In genomic region chr19:48147597-48148175, GRCh38 we compare ENCODE assay signal across 15 cellular contexts. TPM values are rescaled to one million over a fixed set of nuclear protein-coding genes. Genes with fewer than 3 reads are reported as not detected.
DNase-seq lines count a peak whose midpoint lies in the region; ATAC-seq and TF ChIP-seq lines count a peak whose summit lies in the region.
"Had no signal": no experiment of that assay in that cellular context is flagged by ENCODE, and none has a peak within 500 bp of the region (broad histone marks: within the 10 kb centered on the region; RNA-seq: fewer than 3 reads in every experiment).

No MANE protein-coding gene starts in this region.

- H3K36me3 Mint-ChIP-seq in brain (peaks cover 48% of the 10 kb centered on the region), chondrocyte (ENCODE audit: low read depth) (peaks cover 5% of the 10 kb centered on the region)

- peak; percentile 12 to 59 (median 38) for ATAC-seq in right lobe of liver
- ATAC-seq: GM12878 had no signal

- POLR2A ChIA-PET in HEK293 (lab: Yijun Ruan, JAX): interaction anchor here (0.7 kb wide), 1 partner anchor 11 kb away, joined by 5 read pairs; no protein-coding TSS in a partner anchor

- H3K36me3 ChIP-seq in HEK293 (ENCODE audit: control insufficient read depth in 2 of 2, insufficient read depth in 1 of 2, low read length in 2 of 2) (peaks cover 78 to 95% of the 10 kb centered on the region in 2 experiments), right lobe of liver (no peaks in the 10 kb centered on the region), ovary (no peaks in the 10 kb centered on the region), breast epithelium (peaks cover 5% of the 10 kb centered on the region)

- H3K27ac ChIP-seq in HEK293 (ENCODE audit: extremely low read depth, low read depth, low read length) (no peak overlapping the region), right lobe of liver (peak overlapping the region in 1 of 3 donors; percentile 29), ovary (no peak overlapping the region), breast epithelium (no peak overlapping the region)
- H3K27ac ChIP-seq: C4-2B had no signal

- 32% methylated on average over 1 of the region's 4 CpGs for WGBS in right lobe of liver (ENCODE audit: insufficient coverage, low coverage, low lambda C conversion rate, missing lambda C conversion rate)
- 81 to 93% (median 89%) methylated on average over 4 of the region's 4 CpGs for WGBS in ovary, 3 donors

- H3K9me3 Mint-ChIP-seq in brain: no peaks in the 10 kb centered on the region
- no peaks in the 10 kb centered on the region for H3K9me3 Mint-ChIP-seq in chondrocyte (ENCODE audit: low read depth)
- H3K9me3 Mint-ChIP-seq: CD4-positive, alpha-beta memory T cell; H9; HFFc6 had no signal

- H3K4me3 Mint-ChIP-seq in brain: no peak overlapping the region
- no peak overlapping the region for H3K4me3 Mint-ChIP-seq in chondrocyte (ENCODE audit: unreplicated experiment)
- H3K4me3 Mint-ChIP-seq: CD4-positive, alpha-beta memory T cell; H9; HFFc6 had no signal

- TF ChIP-seq CTCF in HEK293 (tag by site-specific recombination; IDR thresholded peaks at IDR 0.05): no peak
- no peak for TF ChIP-seq CTCF in brain (conservative IDR thresholded peaks at IDR 0.05)
- TF ChIP-seq CTCF in right lobe of liver (IDR thresholded peaks at IDR 0.05): no peak
- TF ChIP-seq CTCF in ovary (IDR thresholded peaks at IDR 0.05): no peak
- no peak for TF ChIP-seq CTCF in chondrocyte (IDR thresholded peaks at IDR 0.05)
- no peak for TF ChIP-seq CTCF in breast epithelium (IDR thresholded peaks at IDR 0.05)

- no peaks in the 10 kb centered on the region for H3K27me3 Mint-ChIP-seq in brain
- H3K27me3 Mint-ChIP-seq in chondrocyte (ENCODE audit: low read depth): no peaks in the 10 kb centered on the region
- H3K27me3 Mint-ChIP-seq: CD4-positive, alpha-beta memory T cell had no signal

- H3K27me3 ChIP-seq in right lobe of liver (no peaks in the 10 kb centered on the region), ovary (no peaks in the 10 kb centered on the region), breast epithelium (no peaks in the 10 kb centered on the region)
- H3K27me3 ChIP-seq: BE2C had no signal

- no peak for DNase-seq in right lobe of liver
- DNase-seq in putamen (ENCODE audit: low spot score): peak; percentile 63
- no peak for DNase-seq in ovary
- DNase-seq in chondrocyte (ENCODE audit: low spot score): no peak
- DNase-seq in breast epithelium (ENCODE audit: low spot score in 2 of 2): no peak
- DNase-seq: BE2C; CD4-positive, alpha-beta memory T cell; DMS79; GOT3; H9; HFFc6 had no signal

- H3K9me3 ChIP-seq in HEK293 (ENCODE audit: control insufficient read depth, insufficient read depth, low read depth, low read length) (no peaks in the 10 kb centered on the region), right lobe of liver (no peaks in the 10 kb centered on the region), ovary (no peaks in the 10 kb centered on the region), breast epithelium (no peaks in the 10 kb centered on the region)
- H3K9me3 ChIP-seq: BE2C had no signal

- H3K27ac Mint-ChIP-seq in brain (peak overlapping the region in 3 of 5 experiments; percentile 26 to 84 (median 78)), chondrocyte (ENCODE audit: unreplicated experiment) (no peak overlapping the region)
- H3K27ac Mint-ChIP-seq: CD4-positive, alpha-beta memory T cell; HFFc6 had no signal

- TF ChIP-seq EP300 in ovary (IDR thresholded peaks at IDR 0.05): no peak

- no peak overlapping the region for H3K4me3 ChIP-seq in HEK293 (ENCODE audit: low read depth, low read length)
- H3K4me3 ChIP-seq in right lobe of liver: no peak overlapping the region
- H3K4me3 ChIP-seq in ovary: no peak overlapping the region
- no peak overlapping the region for H3K4me3 ChIP-seq in breast epithelium
- H3K4me3 ChIP-seq: GM12878 had no signal

- CTCF ChIA-PET in HEK293 (lab: Yijun Ruan, JAX): interaction anchor here (0.6 to 1.0 kb wide), 6 partner anchors 10 to 186 kb away, joined by 3 read pairs; no protein-coding TSS in a partner anchor

- peaks cover 23% of the 10 kb centered on the region for H3K4me1 Mint-ChIP-seq in brain
- peaks cover 5% of the 10 kb centered on the region for H3K4me1 Mint-ChIP-seq in chondrocyte (ENCODE audit: low read depth)
- H3K4me1 Mint-ChIP-seq: H9 had no signal

- TF ChIP-seq POLR2A in right lobe of liver (IDR thresholded peaks at IDR 0.05): no peak
- TF ChIP-seq POLR2A in ovary (IDR thresholded peaks at IDR 0.05): no peak
- TF ChIP-seq POLR2A in breast epithelium (IDR thresholded peaks at IDR 0.05): no peak

- no peaks in the 10 kb centered on the region for H3K4me1 ChIP-seq in HEK293 (ENCODE audit: control insufficient read depth, insufficient read depth, low read length)
- peaks cover 0 to 26% (median 11%) of the 10 kb centered on the region in 4 donors for H3K4me1 ChIP-seq in right lobe of liver
- no peaks in the 10 kb centered on the region for H3K4me1 ChIP-seq in ovary (ENCODE audit: insufficient read depth)
- no peaks in the 10 kb centered on the region for H3K4me1 ChIP-seq in breast epithelium
- H3K4me1 ChIP-seq: BE2C had no signal

- intact Hi-C loops in right lobe of liver (cut with DNase I) (loop anchor here in 1 of 2 donors (5.0 kb wide), 1 partner anchor 35 kb away; the partner anchor contains the start of gene PLA2G4C), ovary (cut with DNase I) (loop anchor here in 1 of 4 donors (5.0 kb wide), 2 partner anchors 35 to 170 kb away; partner anchors contain the start of gene PLA2G4C), breast epithelium (cut with DNase I; ENCODE audit: low total_unique reads) (no loop called here)

TF ChIP-seq in HEK293, 187 proteins besides CTCF, POLR2A, EP300 and RAD21:
- no peak for TF ChIP-seq ZNF26 (tag by site-specific recombination; IDR thresholded peaks at IDR 0.05)
- TF ChIP-seq ZIC2 (tag by site-specific recombination; IDR thresholded peaks at IDR 0.05): peak; percentile 14; the same call in 1 of the 2 replicates
TF ChIP-seq in HEK293: peak in this region for 1.

RNA-seq across cellular contexts. Expression of gene LIG1, which starts 22.5 kb away (rescaled TPM):
- polyA plus RNA-seq in brain (ENCODE audit: insufficient read depth, low read depth, low replicate concordance): 38.7 TPM
- total RNA-seq in right lobe of liver: 10 to 100 TPM in 2 of 6 experiments, 1 to 10 TPM in 4; 5.2 to 16.6 (median 7.7) TPM
- 10 to 100 TPM; 12.3 to 36.2 (median 20.0) TPM for total RNA-seq in ovary
- polyA plus RNA-seq in ovary: 10 to 100 TPM; 12.9 to 22.7 TPM
- total RNA-seq in chondrocyte: 12.1 to 24.7 TPM (median 17.0 TPM) in 3 replicates
- total RNA-seq in breast epithelium: 10 to 100 TPM in 2 of 3 donors, 1 to 10 TPM in 1; 6.1 to 31.8 (median 14.1) TPM

RNA-seq across cellular contexts. Expression of gene ZSWIM9, which starts 22.8 kb away (rescaled TPM):
- polyA plus RNA-seq in brain (ENCODE audit: insufficient read depth, low read depth, low replicate concordance): 12.5 TPM
- 1 to 10 TPM; 1.5 to 2.5 (median 2.0) TPM for total RNA-seq in right lobe of liver
- 10 to 100 TPM in 1 of 7 donors, 1 to 10 TPM in 6; 3.2 to 11.9 (median 7.8) TPM for total RNA-seq in ovary
- 1 to 10 TPM; 6.1 to 7.5 TPM for polyA plus RNA-seq in ovary
- 5.0 to 5.9 TPM (median 5.6 TPM) in 3 replicates for total RNA-seq in chondrocyte
- total RNA-seq in breast epithelium: 1 to 10 TPM; 2.9 to 3.9 (median 2.9) TPM

RNA-seq across cellular contexts. Expression of gene PLA2G4C, which starts 37.1 kb away (rescaled TPM):
- polyA plus RNA-seq in brain (ENCODE audit: insufficient read depth, low read depth, low replicate concordance) (23.1 TPM), ovary (10 to 100 TPM in 1 of 2 donors, 1 to 10 TPM in 1; 3.6 to 32.0 TPM)
- total RNA-seq in right lobe of liver (10 to 100 TPM in 3 of 6 experiments, 1 to 10 TPM in 3; 3.8 to 29.7 (median 9.8) TPM), ovary (1 to 10 TPM; 2.9 to 6.9 (median 4.9) TPM), chondrocyte (1.9 to 5.6 TPM (median 4.0 TPM) in 3 replicates), breast epithelium (10 to 100 TPM in 1 of 3 donors, 1 to 10 TPM in 2; 2.6 to 10.5 (median 5.1) TPM)
